ENCODE assay signal across 8 cellular contexts in the genomic region with DNA sequence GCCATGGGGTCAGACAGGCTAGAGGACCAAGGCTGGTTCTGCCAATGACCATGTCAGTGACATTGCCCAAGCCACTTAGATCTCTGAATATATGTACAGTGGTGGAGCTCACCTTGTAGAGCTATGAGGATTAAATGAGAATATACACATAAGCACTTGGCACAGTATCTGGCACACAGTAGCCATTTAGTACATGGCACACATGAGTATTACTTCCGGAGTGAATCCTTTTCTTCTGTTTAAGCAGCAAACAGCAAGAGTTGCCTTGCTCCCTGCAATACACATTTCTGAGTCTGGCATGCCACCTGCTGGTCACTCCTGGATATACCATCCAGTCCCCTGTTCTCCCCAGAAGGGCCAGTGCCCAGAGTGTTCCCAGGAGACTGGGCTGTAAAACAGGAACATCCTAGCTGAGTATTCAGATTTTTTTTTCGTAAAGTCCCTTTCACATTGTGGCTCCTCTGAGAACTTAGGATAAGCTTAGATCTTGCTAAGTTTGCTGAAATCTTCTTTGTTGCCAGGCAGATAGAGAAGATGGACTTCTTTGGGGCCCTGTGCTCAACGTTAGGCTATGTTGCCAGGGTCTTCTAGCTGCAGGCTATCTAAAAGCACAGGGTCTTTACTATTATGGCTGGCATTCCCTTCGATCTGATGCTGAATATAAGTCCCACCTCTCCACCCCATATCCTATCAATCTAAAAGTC.
DNase-seq lines count a peak whose midpoint lies in the region; ATAC-seq lines count a peak whose summit lies in the region.

No MANE protein-coding gene starts in this region.

- DNase-seq in AG08396 (ENCODE audit: low spot score) (peak; percentile 76), NCI-H1930 (lab: John Stamatoyannopoulos, UW) (peak; percentile 3 to 25), UCSD-AML1 (lab: John Stamatoyannopoulos, UW; ENCODE audit: unreplicated experiment) (peak; percentile 71), T47D (ENCODE audit: low read depth in 1 of 2, low spot score in 1 of 2) (peak; percentile 21 to 81), inferior parietal cortex (ENCODE audit: extremely low spot score) (peak; percentile 95)
- DNase-seq in stimulated activated CD4-positive, alpha-beta T cell treated with anti-CD3 and anti-CD28 coated beads, Interleukin-1b, Interleukin-23, amount 100 ng/mL, for 4 hours (ENCODE audit: low read depth in 2 of 2) = peak; percentile 28 to 59

- peak; percentile 97 for ATAC-seq in GM18520 (IDR thresholded peaks at IDR 0.05; ENCODE audit: unreplicated experiment)
- peak; percentile 98 for ATAC-seq in HG03025 (IDR thresholded peaks at IDR 0.05; ENCODE audit: low FRiP score, unreplicated experiment)

- in situ Hi-C loops in T47D (cut with HindIII; ENCODE audit: low pct_unique_long_range_greater_than_20kb, low sequenced_read_pairs) = no loop called here

Comparison
In these comparisons a context has a peak if more than half of its experiments do, and no peak if none do; other contexts are left out.
1. Peak in every context shown above with its lines: DNase-seq and ATAC-seq.
2. DNase-seq: peak in every context shown above with its lines; median percentile 95 in inferior parietal cortex; 76 in AG08396; 71 in UCSD-AML1; 51 in T47D; 44 in stimulated activated CD4-positive, alpha-beta T cell treated with anti-CD3 and anti-CD28 coated beads, Interleukin-1b, Interleukin-23, amount 100 ng/mL, for 4 hours; 14 in NCI-H1930.